In genomic region chr15:83068054-83068453, GRCh38 we compare ENCODE assay signal across 10 cellular contexts. TPM values are rescaled to one million over a fixed set of nuclear protein-coding genes. Genes with fewer than 3 reads are reported as not detected.
A peak's percentile ranks its signal among the peaks of the same experiment; 100 is the strongest.
DNase-seq lines count a peak whose midpoint lies in the region; ATAC-seq and TF ChIP-seq lines count a peak whose summit lies in the region.
"Had no signal": no experiment of that assay in that cellular context is flagged by ENCODE, and none has a peak within 500 bp of the region (broad histone marks: within the 10 kb centered on the region; RNA-seq: fewer than 3 reads in every experiment).

No MANE protein-coding gene starts in this region.

- H3K9me3 ChIP-seq in breast epithelium, result peaks cover 1 to 7% of the 10 kb centered on the region in 2 donors

- peaks cover 22% of the 10 kb centered on the region for H4K20me1 ChIP-seq in KMS-11 (ENCODE audit: insufficient read depth)

- no peaks in the 10 kb centered on the region for H3K27me3 Mint-ChIP-seq in nephron progenitor cell (ENCODE audit: low read depth, poor library complexity)

- peak overlapping the region; percentile 69 for H3K4me3 Mint-ChIP-seq in nephron progenitor cell

- DNase-seq in breast epithelium (ENCODE audit: low spot score in 2 of 2), result no peak
- no peak for DNase-seq in nephron progenitor cell
- no peak for DNase-seq in sciatic nerve (ENCODE audit: low spot score)
- no peak for DNase-seq in lower leg skin (ENCODE audit: low spot score in 2 of 2)
- no peak for DNase-seq in dedifferentiated amniotic fluid mesenchymal stem cell (ENCODE audit: extremely low spot score)
- DNase-seq: DMS53, NCI-H2029 had no signal

- H3K4me1 Mint-ChIP-seq in nephron progenitor cell, result peaks cover 9% of the 10 kb centered on the region

- no peak overlapping the region; the same call in 1 of the 2 replicates for H3K9ac ChIP-seq in KMS-11

- WGBS in lower leg skin, 2 donors, result 80 to 83% methylated on average over 6 of the region's 6 CpGs

- TF ChIP-seq CTCF in KMS-11 (conservative IDR thresholded peaks at IDR 0.05; ENCODE audit: low read depth, low read length), result no peak
- TF ChIP-seq CTCF in breast epithelium (IDR thresholded peaks at IDR 0.05), result no peak
- no peak for TF ChIP-seq CTCF in nephron progenitor cell (IDR thresholded peaks at IDR 0.05)
- no peak for TF ChIP-seq CTCF in lower leg skin (IDR thresholded peaks at IDR 0.05)

- H3K27ac Mint-ChIP-seq in nephron progenitor cell, result peak overlapping the region; percentile 80

- H3K4me1 ChIP-seq in ACC112 (ENCODE audit: control insufficient read depth, insufficient read depth, low read length, unreplicated experiment) (peaks cover 32% of the 10 kb centered on the region), KMS-11 (ENCODE audit: low read depth, poor library complexity, severe bottlenecking) (peaks cover 32% of the 10 kb centered on the region), breast epithelium (peaks cover 0 to 3% of the 10 kb centered on the region in 2 donors)

- H3K27ac ChIP-seq in ACC112 (ENCODE audit: low read depth, low read length), result no peak overlapping the region
- H3K27ac ChIP-seq in KMS-11, result no peak overlapping the region
- peak overlapping the region; percentile 89 to 98 for H3K27ac ChIP-seq in breast epithelium

- peaks cover 6% of the 10 kb centered on the region for H3K36me3 Mint-ChIP-seq in nephron progenitor cell (ENCODE audit: low read depth)

- H3K79me2 ChIP-seq in ACC112 (ENCODE audit: control insufficient read depth, insufficient read depth, low read length, unreplicated experiment) (peaks cover 36% of the 10 kb centered on the region), KMS-11 (ENCODE audit: insufficient read depth, low read depth) (peaks cover 35% of the 10 kb centered on the region)

- H3K27me3 ChIP-seq in ACC112 (ENCODE audit: insufficient read depth, low read length) (no peaks in the 10 kb centered on the region), KMS-11 (ENCODE audit: insufficient read depth, low read depth) (no peaks in the 10 kb centered on the region), breast epithelium (no peaks in the 10 kb centered on the region)

- H2AFZ ChIP-seq in ACC112 (ENCODE audit: low read length, unreplicated experiment) (peak overlapping the region; percentile 5), KMS-11 (ENCODE audit: low read depth) (peak overlapping the region; percentile 90; the same call in 1 of the 2 replicates)

- intact Hi-C loops in breast epithelium (cut with DNase I; ENCODE audit: low total_unique reads), result no loop called here
- intact Hi-C loops in sciatic nerve (cut with DNase I), result no loop called here
- intact Hi-C loops in lower leg skin (cut with DNase I; ENCODE audit: low total_unique reads), result no loop called here

- peaks cover 18% of the 10 kb centered on the region for H3K9me3 Mint-ChIP-seq in nephron progenitor cell

- H3K36me3 ChIP-seq in ACC112 (ENCODE audit: insufficient read depth, low read length), result no peaks in the 10 kb centered on the region
- no peaks in the 10 kb centered on the region for H3K36me3 ChIP-seq in KMS-11 (ENCODE audit: insufficient read depth)
- H3K36me3 ChIP-seq in breast epithelium, result no peaks in the 10 kb centered on the region

- no peak overlapping the region; the same call in 1 of the 2 replicates for H3K4me3 ChIP-seq in ACC112 (ENCODE audit: low read depth, low read length)
- no peak overlapping the region for H3K4me3 ChIP-seq in KMS-11 (IDR thresholded peaks at IDR 0.05; ENCODE audit: insufficient read depth, low read depth, low read length)
- no peak overlapping the region for H3K4me3 ChIP-seq in breast epithelium
- H3K4me3 ChIP-seq in lower leg skin (ENCODE audit: low read depth, poor library complexity, severe bottlenecking), result no peak overlapping the region

- TF ChIP-seq POLR2A in breast epithelium (IDR thresholded peaks at IDR 0.05), result no peak
- TF ChIP-seq POLR2A in lower leg skin (IDR thresholded peaks at IDR 0.05), result no peak

- ATAC-seq in sciatic nerve (no peak), GM19455 (IDR thresholded peaks at IDR 0.05; ENCODE audit: unreplicated experiment) (no peak)

- H3K4me2 ChIP-seq in KMS-11, result no peak overlapping the region

RNA-seq across cellular contexts. Expression of gene BTBD1, which starts 1.0 kb away (rescaled TPM):
- total RNA-seq in breast epithelium, result 10 to 100 TPM; 71.1 to 88.8 (median 87.5) TPM
- total RNA-seq in sciatic nerve, result 51.4 TPM
- total RNA-seq in lower leg skin, result 10 to 100 TPM; 46.2 to 57.5 (median 50.8) TPM

RNA-seq across cellular contexts. Expression of gene TM6SF1, which starts 39.4 kb away (rescaled TPM):
- total RNA-seq in breast epithelium (1 to 10 TPM; 6.4 to 8.5 (median 7.3) TPM), sciatic nerve (7.8 TPM), lower leg skin (1 to 10 TPM; 2.0 to 3.5 (median 2.4) TPM)

RNA-seq across cellular contexts. Expression of gene C15orf40, which starts 56.6 kb away (rescaled TPM):
- total RNA-seq in breast epithelium (10 to 100 TPM; 10.2 to 26.8 (median 14.6) TPM), sciatic nerve (20.6 TPM), lower leg skin (10 to 100 TPM in 3 of 4 donors, 1 to 10 TPM in 1; 8.6 to 28.2 (median 22.5) TPM)

Comparison
In these comparisons a context has a peak if more than half of its experiments do, and no peak if none do; other contexts are left out.
1. H3K27ac ChIP-seq: peak in breast epithelium (2 of 2); none in ACC112 (single experiment) and KMS-11 (single experiment).